In the genomic region with DNA sequence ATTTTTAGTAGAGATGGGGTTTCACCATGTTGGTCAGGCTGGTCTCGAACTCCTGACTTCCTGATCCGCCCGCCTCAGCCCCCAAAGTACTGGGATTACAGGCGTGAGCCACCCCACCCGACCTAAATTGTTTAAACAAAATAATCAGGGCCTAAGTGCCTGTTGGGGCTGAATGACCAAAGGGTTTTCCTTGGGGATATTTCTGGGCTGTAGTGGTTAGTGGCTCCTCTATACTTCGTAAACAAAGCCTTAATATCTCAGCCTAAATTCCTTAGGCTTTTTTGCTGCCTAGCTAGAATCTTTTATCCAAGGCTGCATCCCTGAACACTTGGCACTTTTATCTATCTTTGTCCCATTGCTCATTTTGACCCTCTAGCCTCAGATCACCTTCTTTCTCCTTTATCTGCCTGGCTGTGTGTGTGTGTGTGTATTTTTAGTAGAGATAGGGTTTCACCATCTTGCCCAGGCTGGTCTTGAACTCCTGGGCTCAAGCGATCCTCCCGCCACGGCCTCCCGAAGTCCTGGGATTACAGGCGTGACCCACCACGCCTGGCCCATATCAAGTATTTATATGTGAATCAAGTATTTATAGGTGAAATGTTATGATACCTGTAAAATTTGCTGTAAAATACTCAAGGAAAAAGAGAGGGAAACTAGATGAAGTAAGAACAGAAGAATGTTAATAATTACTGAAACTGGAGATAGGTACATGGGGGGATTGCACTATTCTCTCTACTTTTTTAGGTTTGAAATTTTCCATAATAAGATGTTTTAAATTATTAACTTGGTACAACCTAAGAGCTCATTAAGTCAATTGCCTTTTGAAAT, we compare ENCODE assay signal across 9 cellular contexts. TPM values are rescaled to one million over a fixed set of nuclear protein-coding genes. Genes with fewer than 3 reads are reported as not detected.
DNase-seq lines count a peak whose midpoint lies in the region; ATAC-seq, FAIRE-seq and TF ChIP-seq lines count a peak whose summit lies in the region.
"Had no signal": no experiment of that assay in that cellular context is flagged by ENCODE, and none has a peak within 500 bp of the region (broad histone marks: within the 10 kb centered on the region; RNA-seq: fewer than 3 reads in every experiment).

No MANE protein-coding gene starts in this region.

- H4K20me1 ChIP-seq in HepG2 (ENCODE audit: insufficient read depth, low read length), result no peaks in the 10 kb centered on the region
- H4K20me1 ChIP-seq in SU-DHL-6 (ENCODE audit: low read depth, low read length), result peaks cover 12% of the 10 kb centered on the region

- H3K27me3 ChIP-seq in HepG2 (ENCODE audit: control insufficient read depth in 1 of 2, insufficient read depth in 2 of 2, low read length in 2 of 2) (no peaks in the 10 kb centered on the region; a peak in 1 of 5 replicates), right lobe of liver (no peaks in the 10 kb centered on the region), SU-DHL-6 (ENCODE audit: low read length) (no peaks in the 10 kb centered on the region), uterus (no peaks in the 10 kb centered on the region)

- no peak overlapping the region for H2AFZ ChIP-seq in HepG2 (ENCODE audit: low read length)
- H2AFZ ChIP-seq in SU-DHL-6 (ENCODE audit: low read depth, low read length, severe bottlenecking), result no peak overlapping the region

- intact Hi-C loops in HepG2 (cut with micrococcal nuclease; ENCODE audit: unreplicated experiment) (loop anchor here (5.0 kb wide), 2 partner anchors 102 to 427 kb away; a partner anchor contains a TSS), right lobe of liver (cut with DNase I) (no loop called here), uterus (cut with DNase I; ENCODE audit: low total_unique reads) (no loop called here), Right ventricle myocardium inferior (cut with DNase I) (loop anchor here (5.0 kb wide), 1 partner anchor 427 kb away; no protein-coding TSS in a partner anchor)

- H3K4me3 ChIP-seq in HepG2 (replicated peaks in 1 of 3; ENCODE audit: insufficient read depth in 1 of 3, low read depth in 2 of 3, low read length in 3 of 3) (peak overlapping the region; percentile 69 to 99 (median 74)), right lobe of liver (no peak overlapping the region), SU-DHL-6 (ENCODE audit: insufficient read depth, low read length, poor library complexity, severe bottlenecking) (peak overlapping the region; percentile 83), fibroblast of mammary gland (ENCODE audit: control insufficient read depth, low read depth, low read length) (peak overlapping the region; percentile 76), uterus (no peak overlapping the region)
- H3K4me3 ChIP-seq: lung had no signal

- H3K4me1 ChIP-seq in HepG2 (ENCODE audit: insufficient read depth, low read length), result peaks cover 53% of the 10 kb centered on the region
- H3K4me1 ChIP-seq in right lobe of liver, result peaks cover 0 to 5% (median 0%) of the 10 kb centered on the region in 4 donors
- H3K4me1 ChIP-seq in uterus, result no peaks in the 10 kb centered on the region

- TF ChIP-seq EP300 in HepG2 (IDR thresholded peaks at IDR 0.05; ENCODE audit: low read depth in 2 of 2, low read length in 2 of 2) (no peak), HepG2 (CRISPR knock-in tag; IDR thresholded peaks at IDR 0.05; ENCODE audit: borderline replicate concordance) (no peak)

- H3K36me3 ChIP-seq in HepG2 (replicated peaks in 1 of 2; ENCODE audit: control insufficient read depth in 1 of 2, insufficient read depth in 2 of 2, low read length in 2 of 2) (peaks cover 0 to 9% of the 10 kb centered on the region in 2 experiments; a peak in 2 of 5 replicates), right lobe of liver (no peaks in the 10 kb centered on the region), SU-DHL-6 (ENCODE audit: low read length) (peaks cover 12% of the 10 kb centered on the region), uterus (no peaks in the 10 kb centered on the region)

- TF ChIP-seq CTCF in HepG2 (CRISPR knock-in tag; IDR thresholded peaks at IDR 0.05), result no peak
- no peak for TF ChIP-seq CTCF in right lobe of liver (IDR thresholded peaks at IDR 0.05)
- TF ChIP-seq CTCF in SU-DHL-6 (IDR thresholded peaks at IDR 0.05; ENCODE audit: insufficient read depth, low read length, poor library complexity, severe bottlenecking), result no peak
- TF ChIP-seq CTCF in fibroblast of mammary gland (conservative IDR thresholded peaks at IDR 0.05; ENCODE audit: control insufficient read depth, insufficient read depth, low read depth, low read length), result no peak
- TF ChIP-seq CTCF in uterus (IDR thresholded peaks at IDR 0.05), result no peak

- H3K27ac ChIP-seq in HepG2 (ENCODE audit: extremely low read length, insufficient read depth, low read length) (peak overlapping the region; percentile 37), right lobe of liver (peak overlapping the region in 1 of 3 donors; percentile 83), SU-DHL-6 (ENCODE audit: low read depth, low read length) (peak overlapping the region; percentile 91), substantia nigra (ENCODE audit: low read depth, low read length, poor library complexity, severe bottlenecking) (no peak overlapping the region), uterus (no peak overlapping the region)

- H3K9ac ChIP-seq in HepG2 (ENCODE audit: insufficient read depth, low read depth, low read length), result peak overlapping the region; percentile 78
- peak overlapping the region; percentile 88 for H3K9ac ChIP-seq in SU-DHL-6 (ENCODE audit: low read length)

- no peak for ATAC-seq in HepG2
- ATAC-seq in right lobe of liver, result no peak
- no peak for ATAC-seq in Right ventricle myocardium inferior

- no TSS peak for BruUV-seq in HepG2 (replicated peaks; lab: Mats Ljungman, UMichigan)

- CTCF ChIA-PET in HepG2 (lab: Yijun Ruan, JAX; ENCODE audit: low intra/inter-chr PET ratio, low total read pairs), result no interaction called here

- in situ Hi-C loops in HepG2 (cut with HindIII; ENCODE audit: extremely low pct_ligation_motif_present, low pct_unique_long_range_greater_than_20kb), result loop anchor here (5.0 kb wide), 1 partner anchor 52 kb away; no protein-coding TSS in a partner anchor

- POLR2A ChIA-PET in HepG2 (lab: Yijun Ruan, JAX), result no interaction called here

- DNase-seq in HepG2 (ENCODE audit: low spot score), result no peak
- no peak for DNase-seq in right lobe of liver
- no peak for DNase-seq in fibroblast of mammary gland (ENCODE audit: low read depth)
- DNase-seq in GOT3 (lab: John Stamatoyannopoulos, UW), result no peak
- no peak for DNase-seq in substantia nigra (lab: John Stamatoyannopoulos, UW)
- no peak for DNase-seq in uterus
- no peak for DNase-seq in Right ventricle myocardium inferior (ENCODE audit: missing footprints)

- H3K79me2 ChIP-seq in HepG2 (ENCODE audit: insufficient read depth, low read length) (peaks cover 61% of the 10 kb centered on the region), SU-DHL-6 (ENCODE audit: insufficient read depth, low read length) (peaks cover 80% of the 10 kb centered on the region)

- TF ChIP-seq POLR2A in HepG2 (IDR thresholded peaks at IDR 0.05; ENCODE audit: insufficient read depth in 1 of 2, low read depth in 2 of 2, low read length in 2 of 2), result no peak
- TF ChIP-seq POLR2A in right lobe of liver (IDR thresholded peaks at IDR 0.05), result no peak
- TF ChIP-seq POLR2A in uterus (IDR thresholded peaks at IDR 0.05), result no peak

- H3K4me2 ChIP-seq in HepG2 (ENCODE audit: low read depth, low read length) (peak overlapping the region; percentile 68), SU-DHL-6 (ENCODE audit: low read depth, low read length, poor library complexity, severe bottlenecking) (peak overlapping the region; percentile 96)

- peaks cover 12% of the 10 kb centered on the region for H3F3A ChIP-seq in SU-DHL-6 (ENCODE audit: insufficient read depth)

- 50% methylated on average over 12 of the region's 12 CpGs for WGBS in HepG2 (ENCODE audit: low lambda C conversion rate)
- 61% methylated on average over 8 of the region's 12 CpGs for WGBS in right lobe of liver (ENCODE audit: insufficient coverage, low coverage, low lambda C conversion rate, missing lambda C conversion rate)

- no peaks in the 10 kb centered on the region for H3K9me3 ChIP-seq in HepG2 (ENCODE audit: low read length)
- H3K9me3 ChIP-seq in right lobe of liver, result no peaks in the 10 kb centered on the region
- H3K9me3 ChIP-seq in SU-DHL-6 (ENCODE audit: insufficient read depth, low read length), result no peaks in the 10 kb centered on the region
- H3K9me3 ChIP-seq in uterus, result no peaks in the 10 kb centered on the region

- TF ChIP-seq RAD21 in HepG2 (CRISPR knock-in tag; IDR thresholded peaks at IDR 0.05), result no peak

- H3K9me2 ChIP-seq in SU-DHL-6 (replicated peaks; ENCODE audit: insufficient read depth, low read length), result no peaks in the 10 kb centered on the region

- FAIRE-seq in HepG2 (lab: Jason Lieb, UNC), result no peak

RNA-seq across cellular contexts. Expression of a gene that starts 1.8 kb away (rescaled TPM):
- total RNA-seq in HepG2 (2016; rRNA removed; fragmentation: Illumina TruSeq; extraction: Trizol) (106 and 162 TPM in 2 replicates), right lobe of liver (1 to 10 TPM; 2.2 to 9.3 (median 5.0) TPM), uterus (100 to 1,000 TPM in 1 of 4 donors, 1 to 10 TPM in 1, not detected in 2; 1.0 to 101 TPM), Right ventricle myocardium inferior (2.2 TPM)
- total RNA-seq in HepG2 (2016; cell fraction: cytosol; rRNA removed; fragmentation: Illumina TruSeq; extraction: Trizol; ENCODE audit: low read depth), result 19.7 and 25.0 TPM in 2 replicates
- total RNA-seq in HepG2 (2016; cell fraction: insoluble cytoplasmic fraction; rRNA removed; fragmentation: Illumina TruSeq; extraction: Trizol), result 118 and 174 TPM in 2 replicates
- 24.3 and 25.6 TPM in 2 replicates for total RNA-seq in HepG2 (2016; cell fraction: membrane; rRNA removed; fragmentation: Illumina TruSeq; extraction: Trizol)
- 99.9 and 110 TPM in 2 replicates for total RNA-seq in HepG2 (2016; cell fraction: nucleus; rRNA removed; fragmentation: Illumina TruSeq; extraction: Trizol)
- polyA plus RNA-seq in HepG2 (2011; rRNA removed), result 38.6 and 59.5 TPM in 2 replicates
- polyA plus RNA-seq in HepG2 (2011; cell fraction: cytosol; rRNA removed), result 24.1 and 33.2 TPM in 2 replicates
- polyA plus RNA-seq in HepG2 (2011; cell fraction: nucleus; rRNA removed), result 44.2 and 78.6 TPM in 2 replicates
- polyA plus RNA-seq in HepG2 (2012), result 24.1 and 45.2 TPM in 2 replicates
- 4.8 and 5.5 TPM in 2 replicates for polyA plus RNA-seq in HepG2 (2016; cell fraction: cytosol; fragmentation: Illumina TruSeq; extraction: Trizol; ENCODE audit: low read depth)
- polyA plus RNA-seq in HepG2 (2016; cell fraction: insoluble cytoplasmic fraction; fragmentation: Illumina TruSeq; extraction: Trizol; ENCODE audit: low read depth), result 145 and 155 TPM in 2 replicates
- polyA plus RNA-seq in HepG2 (2016; cell fraction: membrane; fragmentation: Illumina TruSeq; extraction: Trizol; ENCODE audit: low read depth), result 11.6 and 13.5 TPM in 2 replicates
- polyA plus RNA-seq in HepG2 (2016; cell fraction: nucleus; fragmentation: Illumina TruSeq; extraction: Trizol; ENCODE audit: insufficient read depth, low read depth), result 118 and 119 TPM in 2 replicates
- polyA minus RNA-seq in HepG2 (2011; rRNA and poly(A)+ RNA removed; ENCODE audit: low replicate concordance), result 33.6 and 331 TPM in 2 replicates
- 11.1 and 19.5 TPM in 2 replicates for polyA minus RNA-seq in HepG2 (2011; cell fraction: cytosol; rRNA and poly(A)+ RNA removed)
- 72.7 and 75.4 TPM in 2 replicates for polyA minus RNA-seq in HepG2 (2011; cell fraction: nucleus; rRNA and poly(A)+ RNA removed)

RNA-seq across cellular contexts. Expression of a gene that starts 2.1 kb away (rescaled TPM):
- 38.0 and 39.1 TPM in 2 replicates for total RNA-seq in HepG2 (2016; rRNA removed; fragmentation: Illumina TruSeq; extraction: Trizol)
- 8.0 and 10.0 TPM in 2 replicates for total RNA-seq in HepG2 (2016; cell fraction: cytosol; rRNA removed; fragmentation: Illumina TruSeq; extraction: Trizol; ENCODE audit: low read depth)
- total RNA-seq in HepG2 (2016; cell fraction: insoluble cytoplasmic fraction; rRNA removed; fragmentation: Illumina TruSeq; extraction: Trizol), result 38.9 and 40.8 TPM in 2 replicates
- total RNA-seq in HepG2 (2016; cell fraction: membrane; rRNA removed; fragmentation: Illumina TruSeq; extraction: Trizol), result 16.7 and 17.4 TPM in 2 replicates
- total RNA-seq in HepG2 (2016; cell fraction: nucleus; rRNA removed; fragmentation: Illumina TruSeq; extraction: Trizol), result 15.8 and 16.7 TPM in 2 replicates
- polyA plus RNA-seq in HepG2 (2011; rRNA removed), result 5.5 and 10.7 TPM in 2 replicates
- 6.3 and 12.4 TPM in 2 replicates for polyA plus RNA-seq in HepG2 (2011; cell fraction: cytosol; rRNA removed)
- 2.1 and 4.8 TPM in 2 replicates for polyA plus RNA-seq in HepG2 (2011; cell fraction: nucleus; rRNA removed)
- polyA plus RNA-seq in HepG2 (2012), result 3.6 and 9.4 TPM in 2 replicates
- polyA plus RNA-seq in HepG2 (2016; cell fraction: cytosol; fragmentation: Illumina TruSeq; extraction: Trizol; ENCODE audit: low read depth), result 7.6 and 9.8 TPM in 2 replicates
- 32.4 and 36.3 TPM in 2 replicates for polyA plus RNA-seq in HepG2 (2016; cell fraction: insoluble cytoplasmic fraction; fragmentation: Illumina TruSeq; extraction: Trizol; ENCODE audit: low read depth)
- polyA plus RNA-seq in HepG2 (2016; cell fraction: membrane; fragmentation: Illumina TruSeq; extraction: Trizol; ENCODE audit: low read depth), result 12.1 and 12.9 TPM in 2 replicates
- 19.0 and 19.7 TPM in 2 replicates for polyA plus RNA-seq in HepG2 (2016; cell fraction: nucleus; fragmentation: Illumina TruSeq; extraction: Trizol; ENCODE audit: insufficient read depth, low read depth)
- polyA minus RNA-seq in HepG2 (2011; rRNA and poly(A)+ RNA removed; ENCODE audit: low replicate concordance), result 6.3 and 25.7 TPM in 2 replicates
- polyA minus RNA-seq in HepG2 (2011; cell fraction: cytosol; rRNA and poly(A)+ RNA removed), result 3.9 and 7.8 TPM in 2 replicates
- polyA minus RNA-seq in HepG2 (2011; cell fraction: nucleus; rRNA and poly(A)+ RNA removed), result 3.6 and 4.9 TPM in 2 replicates
- total RNA-seq in right lobe of liver, result 1 to 10 TPM in 1 of 6 experiments, under 1 TPM in 4, not detected in 1; 0.23 to 1.1 (median 0.82) TPM
- 10 to 100 TPM in 1 of 4 donors, not detected in 3; 11.0 TPM for total RNA-seq in uterus
- total RNA-seq in Right ventricle myocardium inferior, result 0.51 TPM

Comparison
In these comparisons a context has a peak if more than half of its experiments do, and no peak if none do; other contexts are left out.
1. H3K4me3 ChIP-seq: peak in HepG2 (3 of 3), SU-DHL-6 (single experiment) and fibroblast of mammary gland (single experiment); none in right lobe of liver (0 of 3) and uterus (0 of 2).
2. intact Hi-C loops: an anchor here in HepG2 (5.0 kb wide) and Right ventricle myocardium inferior (5.0 kb wide); none called in right lobe of liver and uterus.
3. H3K27ac ChIP-seq: peak in HepG2 (single experiment) and SU-DHL-6 (single experiment); none in substantia nigra (single experiment) and uterus (0 of 2).